Comparison of ENCODE assay signal across 11 cellular contexts in genomic region chr3:185402561-185402960, GRCh38. TPM values are rescaled to one million over a fixed set of nuclear protein-coding genes. Genes with fewer than 3 reads are reported as not detected.
A peak's percentile ranks its signal among the peaks of the same experiment; 100 is the strongest.
DNase-seq lines count a peak whose midpoint lies in the region; ATAC-seq and TF ChIP-seq lines count a peak whose summit lies in the region.
"Had no signal": no experiment of that assay in that cellular context is flagged by ENCODE, and none has a peak within 500 bp of the region (broad histone marks: within the 10 kb centered on the region; RNA-seq: fewer than 3 reads in every experiment).

No MANE protein-coding gene starts in this region.

- H3K27me3 ChIP-seq in gastrocnemius medialis, result no peaks in the 10 kb centered on the region
- H3K27me3 ChIP-seq: suprapubic skin had no signal

- no peak for TF ChIP-seq POLR2A in gastrocnemius medialis (IDR thresholded peaks at IDR 0.05)

- no peak overlapping the region for H3K27ac ChIP-seq in gastrocnemius medialis
- H3K27ac ChIP-seq: suprapubic skin had no signal

- H3K4me1 ChIP-seq in gastrocnemius medialis, result peaks cover 11 to 18% of the 10 kb centered on the region in 2 donors

- no peak for TF ChIP-seq CTCF in gastrocnemius medialis (IDR thresholded peaks at IDR 0.05 in 4 of 5, conservative IDR thresholded peaks at IDR 0.05 in 1 of 5)

- H3K4me3 ChIP-seq in skeletal muscle cell (ENCODE audit: low read depth, low read length) (no peak overlapping the region), gastrocnemius medialis (no peak overlapping the region)
- H3K4me3 ChIP-seq: suprapubic skin had no signal

- in situ Hi-C loops in gastrocnemius medialis (cut with MboI; ENCODE audit: low sequenced_read_pairs in 4 of 4), result no loop called here

- intact Hi-C loops in gastrocnemius medialis (cut with DNase I; ENCODE audit: low total_unique reads), result no loop called here

- no peaks in the 10 kb centered on the region for H3K36me3 ChIP-seq in gastrocnemius medialis
- H3K36me3 ChIP-seq: suprapubic skin had no signal

- no peak for ATAC-seq in gastrocnemius medialis
- ATAC-seq: activated CD4-positive, CD25-positive, alpha-beta regulatory T cell treated with anti-CD3 and anti-CD28 coated beads, Interleukin-2, amount 50 U/mL, for 24 hours had no signal

- H3K9me3 ChIP-seq in gastrocnemius medialis, result no peaks in the 10 kb centered on the region
- H3K9me3 ChIP-seq: suprapubic skin had no signal

- DNase-seq in NCI-H1092 treated with DMSO at 0.1 percent for 48 hours (lab: John Stamatoyannopoulos, UW) (peak; percentile 83), NCI-H524 (lab: John Stamatoyannopoulos, UW) (peak; percentile 99 to 100), fibroblast of the conjunctiva (ENCODE audit: low read depth) (peak; percentile 31), skeletal muscle cell (ENCODE audit: low read depth) (peak; percentile 47), gastrocnemius medialis (no peak), middle frontal gyrus (ENCODE audit: extremely low spot score, low spot score) (no peak)
- DNase-seq in stimulated activated CD4-positive, alpha-beta T cell treated with anti-CD3 and anti-CD28 coated beads, Interleukin-1b, Interleukin-23, amount 100 ng/mL, for 48 hours, result no peak
- DNase-seq: mesendoderm, OCI-M1 had no signal

RNA-seq across cellular contexts. Expression of gene MAP3K13, which starts 39.6 kb away (rescaled TPM):
- 1 to 10 TPM; 1.6 to 6.5 (median 4.6) TPM for total RNA-seq in gastrocnemius medialis

Comparison
In these comparisons a context has a peak if more than half of its experiments do, and no peak if none do; other contexts are left out.
1. DNase-seq: peak in NCI-H1092 treated with DMSO at 0.1 percent for 48 hours (single experiment), NCI-H524 (2 of 2), fibroblast of the conjunctiva (single experiment) and skeletal muscle cell (single experiment); none in stimulated activated CD4-positive, alpha-beta T cell treated with anti-CD3 and anti-CD28 coated beads, Interleukin-1b, Interleukin-23, amount 100 ng/mL, for 48 hours (single experiment), gastrocnemius medialis (0 of 2) and middle frontal gyrus (single experiment).